In the genomic region with DNA sequence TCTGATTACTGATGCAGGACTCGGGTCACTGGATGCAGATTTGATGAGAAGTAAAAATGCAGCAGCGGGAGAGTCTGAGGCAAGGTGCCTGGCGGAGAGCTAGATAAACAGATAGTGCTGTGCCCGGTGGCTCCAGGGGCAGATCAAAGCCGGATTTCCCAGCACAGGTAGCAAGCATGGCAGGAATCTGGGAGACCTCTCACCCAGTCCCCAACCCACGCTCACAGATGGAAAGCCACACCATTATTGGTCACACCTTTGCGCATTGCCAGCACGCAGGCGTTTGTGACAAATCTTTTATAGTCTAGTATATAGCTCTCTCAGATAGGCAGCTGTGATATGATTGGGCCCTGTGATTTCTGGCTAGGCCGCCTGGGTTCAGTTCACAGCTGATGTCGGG, we compare ENCODE assay signal across 17 cellular contexts.
"Had no signal": no experiment of that assay in that cellular context is flagged by ENCODE, and none has a peak within 500 bp of the region (broad histone marks: within the 10 kb centered on the region; RNA-seq: fewer than 3 reads in every experiment).

No MANE protein-coding gene starts in this region.

- H3K36me3 ChIP-seq: adrenal gland, left lung, upper lobe of left lung had no signal

- H3K36me3 Mint-ChIP-seq: immature natural killer cell; memory B cell; stimulated activated effector memory CD8-positive, alpha-beta T cell treated with anti-CD3 and anti-CD28 coated beads, Interleukin-12 subunit alpha, Interleukin-12 subunit beta, amount 100 ng/mL, for 72 hours; T-cell had no signal

- H3K9me3 ChIP-seq: adrenal gland, left lung, upper lobe of left lung had no signal

- H3K27ac Mint-ChIP-seq: activated CD4-positive, alpha-beta T cell treated with anti-CD3 and anti-CD28 coated beads for 36 hours; activated naive CD4-positive, alpha-beta T cell treated with anti-CD3 and anti-CD28 coated beads for 36 hours; activated T-helper 17 cell treated with anti-CD3 and anti-CD28 coated beads, Interleukin-2, amount 50 U/mL, for 72 hours; memory B cell; stimulated activated effector memory CD8-positive, alpha-beta T cell treated with anti-CD3 and anti-CD28 coated beads, Interleukin-12 subunit alpha, Interleukin-12 subunit beta, amount 100 ng/mL, for 72 hours; T-cell had no signal

- H3K4me1 ChIP-seq: adrenal gland, foreskin keratinocyte, left lung, upper lobe of left lung had no signal

- ATAC-seq: activated CD4-positive, alpha-beta T cell treated with anti-CD3 and anti-CD28 coated beads for 36 hours; activated CD8-positive, alpha-beta T cell treated with anti-CD3 and anti-CD28 coated beads for 36 hours; activated T-helper 17 cell treated with anti-CD3 and anti-CD28 coated beads, Interleukin-2, amount 50 U/mL, for 72 hours; foreskin keratinocyte; left lung; stimulated activated effector memory CD8-positive, alpha-beta T cell treated with anti-CD3 and anti-CD28 coated beads, Interleukin-12 subunit alpha, Interleukin-12 subunit beta, amount 100 ng/mL, for 72 hours; T-cell had no signal

- H3K27me3 ChIP-seq: adrenal gland, foreskin keratinocyte, left lung, upper lobe of left lung had no signal

- H3K4me3 Mint-ChIP-seq: activated CD4-positive, alpha-beta T cell treated with anti-CD3 and anti-CD28 coated beads for 36 hours; activated CD8-positive, alpha-beta T cell treated with anti-CD3 and anti-CD28 coated beads for 36 hours; activated naive CD4-positive, alpha-beta T cell treated with anti-CD3 and anti-CD28 coated beads for 36 hours; immature natural killer cell; memory B cell; stimulated activated effector memory CD8-positive, alpha-beta T cell treated with anti-CD3 and anti-CD28 coated beads, Interleukin-12 subunit alpha, Interleukin-12 subunit beta, amount 100 ng/mL, for 72 hours; T-cell had no signal

- H3K27me3 Mint-ChIP-seq: activated CD4-positive, alpha-beta T cell treated with anti-CD3 and anti-CD28 coated beads for 36 hours; activated CD8-positive, alpha-beta T cell treated with anti-CD3 and anti-CD28 coated beads for 36 hours; activated T-helper 17 cell treated with anti-CD3 and anti-CD28 coated beads, Interleukin-2, amount 50 U/mL, for 72 hours; memory B cell; T-cell had no signal

- H3K4me3 ChIP-seq: adrenal gland, coronary artery, left lung, skin epidermis, upper lobe of left lung had no signal

- H3K4me1 Mint-ChIP-seq: memory B cell had no signal

- H3K27ac ChIP-seq: adrenal gland, coronary artery, foreskin keratinocyte, left lung, upper lobe of left lung had no signal

- DNase-seq: activated CD4-positive, alpha-beta T cell treated with anti-CD3 and anti-CD28 coated beads for 36 hours; activated CD8-positive, alpha-beta T cell treated with anti-CD3 and anti-CD28 coated beads for 36 hours; activated naive CD4-positive, alpha-beta T cell treated with anti-CD3 and anti-CD28 coated beads for 36 hours; activated T-cell treated with anti-CD3 and anti-CD28 coated beads for 4 hours; effector CD4-positive, alpha-beta T cell; foreskin keratinocyte; immature natural killer cell; left lung; T-cell; T1000; upper lobe of left lung had no signal

- H3K9me3 Mint-ChIP-seq: activated CD8-positive, alpha-beta T cell treated with anti-CD3 and anti-CD28 coated beads for 36 hours; activated naive CD4-positive, alpha-beta T cell treated with anti-CD3 and anti-CD28 coated beads for 36 hours; immature natural killer cell; stimulated activated effector memory CD8-positive, alpha-beta T cell treated with anti-CD3 and anti-CD28 coated beads, Interleukin-12 subunit alpha, Interleukin-12 subunit beta, amount 100 ng/mL, for 72 hours; T-cell had no signal
